Comparison of ENCODE assay signal across 22 cellular contexts in the genomic region with DNA sequence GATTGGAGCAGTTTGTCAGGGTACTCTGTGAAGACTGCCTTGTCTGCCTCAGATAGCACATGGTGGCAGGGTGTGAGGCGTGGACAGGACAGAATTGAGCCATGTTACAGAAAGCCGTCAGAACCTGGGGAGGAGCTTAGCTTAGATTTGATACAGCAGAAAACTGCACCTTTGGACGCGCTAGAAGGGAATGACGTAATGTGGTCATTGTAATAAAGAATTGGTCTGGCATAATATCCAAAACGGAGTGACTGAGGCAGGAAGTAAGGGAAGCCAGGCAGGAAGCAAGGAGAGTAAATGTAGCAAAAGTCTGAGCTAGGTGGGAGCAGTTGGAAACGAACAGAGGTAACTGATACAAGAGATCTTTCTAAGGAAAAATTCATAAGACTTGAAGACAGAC.
"Had no signal": no experiment of that assay in that cellular context is flagged by ENCODE, and none has a peak within 500 bp of the region (broad histone marks: within the 10 kb centered on the region; RNA-seq: fewer than 3 reads in every experiment).

No MANE protein-coding gene starts in this region.

- H3K9ac ChIP-seq: SK-N-SH had no signal

- DNase-seq: Karpas-422, KG1, MG63, NCI-H1092, NCI-H1436, NCI-H187, NCI-H2029, NCI-H2081 treated with DMSO at 0.1 percent for 48 hours, NCI-H2171, NCI-H226, NCI-H446, NCI-H510A, NCI-H524 treated with DMSO at 0.1 percent for 48 hours, NCI-H69, NCI-H774, PC-3, SHP77, SK-N-SH, SW 1271 had no signal

- H3K36me3 ChIP-seq: MG63 had no signal

- H3K27me3 ChIP-seq: MG63 had no signal

- H3K4me3 ChIP-seq: MG63 had no signal

- H3K27ac ChIP-seq: HL-60, RWPE1 had no signal

- H3K4me2 ChIP-seq: SK-N-SH had no signal

- ATAC-seq: Panc1, PC-3 had no signal
